In the genomic region with DNA sequence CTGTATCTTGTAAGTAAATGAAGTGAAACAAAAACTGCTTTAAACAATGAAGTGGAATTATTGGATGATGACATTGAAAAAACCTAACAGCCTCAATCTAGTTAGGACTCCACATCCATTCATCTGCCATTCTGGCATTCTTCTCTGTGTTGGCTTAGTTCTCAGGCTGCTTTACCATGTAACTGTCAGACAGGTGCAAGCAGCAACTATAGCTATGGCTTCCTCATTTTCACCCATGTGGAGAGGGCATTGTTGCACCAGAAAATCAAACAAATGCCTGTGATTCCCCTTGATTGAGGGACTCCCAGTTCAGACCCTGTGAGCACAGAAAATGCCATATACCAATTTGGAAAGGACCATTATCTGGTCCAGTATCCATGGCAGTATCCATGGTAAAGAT, we compare ENCODE assay signal across 17 cellular contexts.
"Had no signal": no experiment of that assay in that cellular context is flagged by ENCODE, and none has a peak within 500 bp of the region (broad histone marks: within the 10 kb centered on the region; RNA-seq: fewer than 3 reads in every experiment).

No MANE protein-coding gene starts in this region.

- H3K4me3 Mint-ChIP-seq: activated CD4-positive, alpha-beta memory T cell treated with anti-CD3 and anti-CD28 coated beads for 36 hours; activated CD4-positive, alpha-beta T cell treated with anti-CD3 and anti-CD28 coated beads for 36 hours; activated naive CD4-positive, alpha-beta T cell treated with anti-CD3 and anti-CD28 coated beads, Interleukin-2, amount 50 U/mL, for 24 hours; activated T-cell treated with anti-CD3 and anti-CD28 coated beads, Interleukin-2, amount 50 U/mL, for 4 hours; immature natural killer cell had no signal

- H3K27ac ChIP-seq: adrenal gland, cardiac muscle cell, epithelial cell of prostate, heart left ventricle, skin epidermis, tibial artery, uterus had no signal

- H3K4me3 ChIP-seq: adrenal gland, cardiac muscle cell, heart left ventricle, skin epidermis, tibial artery, uterus had no signal

- H3K27ac Mint-ChIP-seq: activated CD4-positive, alpha-beta memory T cell treated with anti-CD3 and anti-CD28 coated beads for 36 hours; activated CD4-positive, alpha-beta T cell treated with anti-CD3 and anti-CD28 coated beads for 36 hours; activated naive CD4-positive, alpha-beta T cell treated with anti-CD3 and anti-CD28 coated beads, Interleukin-2, amount 50 U/mL, for 24 hours; immature natural killer cell; progenitor cell of endocrine pancreas had no signal

- H3K27me3 Mint-ChIP-seq: activated CD4-positive, alpha-beta memory T cell treated with anti-CD3 and anti-CD28 coated beads for 36 hours; activated CD4-positive, alpha-beta T cell treated with anti-CD3 and anti-CD28 coated beads for 36 hours; activated naive CD4-positive, alpha-beta T cell treated with anti-CD3 and anti-CD28 coated beads, Interleukin-2, amount 50 U/mL, for 24 hours; progenitor cell of endocrine pancreas had no signal

- H3K27me3 ChIP-seq: adrenal gland, cardiac muscle cell, heart left ventricle, tibial artery, uterus had no signal

- DNase-seq: activated CD4-positive, alpha-beta memory T cell treated with anti-CD3 and anti-CD28 coated beads for 36 hours; activated effector memory CD4-positive, alpha-beta T cell treated with Interleukin-2 at 50 U/mL for 16 hours; activated T-cell treated with anti-CD3 and anti-CD28 coated beads, Interleukin-2, amount 50 U/mL, for 4 hours; heart left ventricle; immature natural killer cell; right cardiac atrium; stimulated activated CD4-positive, alpha-beta T cell treated with anti-CD3 and anti-CD28 coated beads, Interleukin-15, amount 100 ng/mL, for 24 hours; stimulated activated CD4-positive, alpha-beta T cell treated with anti-CD3 and anti-CD28 coated beads, Interleukin-4, amount 100 ng/mL, for 1 hour; tibial artery; uterus had no signal

- H3K9me3 ChIP-seq: adrenal gland, heart left ventricle, tibial artery, uterus had no signal

- H3K36me3 Mint-ChIP-seq: activated CD4-positive, alpha-beta memory T cell treated with anti-CD3 and anti-CD28 coated beads for 36 hours; activated naive CD4-positive, alpha-beta T cell treated with anti-CD3 and anti-CD28 coated beads, Interleukin-2, amount 50 U/mL, for 24 hours; immature natural killer cell had no signal

- H3K4me1 Mint-ChIP-seq: activated CD4-positive, alpha-beta T cell treated with anti-CD3 and anti-CD28 coated beads for 36 hours; immature natural killer cell had no signal

- H3K36me3 ChIP-seq: adrenal gland, cardiac muscle cell, heart left ventricle, tibial artery, uterus had no signal

- H3K4me1 ChIP-seq: adrenal gland, heart left ventricle, tibial artery, uterus had no signal
